8 cellular contexts compared by ENCODE assay signal in the genomic region with DNA sequence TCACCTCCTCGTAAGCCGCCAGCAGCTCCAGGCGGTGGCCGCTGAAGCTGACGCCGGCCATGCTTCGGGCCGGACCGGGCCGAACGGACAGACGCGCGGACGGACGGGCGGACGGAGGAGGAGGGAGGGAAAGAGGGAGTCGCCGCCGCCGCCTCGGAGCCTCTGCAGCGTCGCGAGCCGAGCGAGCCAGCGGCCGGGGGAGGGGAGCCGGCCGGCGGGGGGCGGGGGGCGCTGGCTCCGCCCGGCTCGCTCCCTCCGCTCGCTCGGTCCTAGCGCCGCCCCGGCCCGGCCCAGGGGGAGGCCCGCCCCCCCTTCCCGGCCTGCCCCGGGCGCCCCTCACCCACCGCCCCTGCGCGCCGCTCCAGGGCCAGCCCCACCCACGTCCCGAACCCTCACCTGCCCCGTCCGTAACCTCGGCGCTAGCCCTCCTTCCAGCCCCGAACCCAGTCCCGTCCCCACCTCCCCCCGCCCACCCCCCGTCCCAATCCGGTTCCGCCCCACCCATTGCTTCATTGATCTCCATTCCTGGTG. TPM values are rescaled to one million over a fixed set of nuclear protein-coding genes. Genes with fewer than 3 reads are reported as not detected.
A peak's percentile ranks its signal among the peaks of the same experiment; 100 is the strongest.
DNase-seq lines count a peak whose midpoint lies in the region; ATAC-seq and TF ChIP-seq lines count a peak whose summit lies in the region.

A gene (minus strand): TSS at position 174 of the 531 bp plus-strand sequence. CDS start 113 bp downstream, at position 61.

- peaks cover 0 to 4% of the 10 kb centered on the region in 2 donors for H3K36me3 Mint-ChIP-seq in activated naive CD4-positive, alpha-beta T cell treated with anti-CD3 and anti-CD28 coated beads, Interleukin-2, amount 50 U/mL, for 72 hours

- H3K4me1 ChIP-seq in A673 (ENCODE audit: insufficient read depth, low read length, poor library complexity, severe bottlenecking), result peaks cover 27% of the 10 kb centered on the region
- peaks cover 9% of the 10 kb centered on the region for H3K4me1 ChIP-seq in cardiac muscle cell (ENCODE audit: low read depth)
- H3K4me1 ChIP-seq in ovary (ENCODE audit: insufficient read depth), result peaks cover 21% of the 10 kb centered on the region

- peaks cover 15% of the 10 kb centered on the region for H3K36me3 ChIP-seq in A673 (ENCODE audit: insufficient read depth, low read length, poor library complexity, severe bottlenecking)
- peaks cover 45% of the 10 kb centered on the region for H3K36me3 ChIP-seq in MG63
- H3K36me3 ChIP-seq in cardiac muscle cell, result peaks cover 3% of the 10 kb centered on the region
- H3K36me3 ChIP-seq in ovary, result no peaks in the 10 kb centered on the region

- H3K4me3 ChIP-seq in A673 (ENCODE audit: low read depth, low read length, poor library complexity, severe bottlenecking) (peak within 1 kb of the TSS; percentile 96), GM12865 (ENCODE audit: low read depth, low read length) (peak within 1 kb of the TSS; percentile 32), MG63 (peak within 1 kb of the TSS; percentile 81), cardiac muscle cell (peak within 1 kb of the TSS; percentile 100), ovary (peak within 1 kb of the TSS; percentile 80)

- 1 to 5% (median 1%) methylated on average over 8 to 64 of the region's 65 CpGs for WGBS in ovary, 3 donors

- no peaks in the 10 kb centered on the region for H3K9me3 Mint-ChIP-seq in activated naive CD4-positive, alpha-beta T cell treated with anti-CD3 and anti-CD28 coated beads, Interleukin-2, amount 50 U/mL, for 72 hours

- H3K9me3 ChIP-seq in A673 (ENCODE audit: low read depth, low read length, poor library complexity, severe bottlenecking) (no peaks in the 10 kb centered on the region), MG63 (no peaks in the 10 kb centered on the region), cardiac muscle cell (ENCODE audit: low read depth) (no peaks in the 10 kb centered on the region), ovary (no peaks in the 10 kb centered on the region)

- no TSS peak for BruUV-seq in A673 (replicated peaks; lab: Mats Ljungman, UMichigan)

- TF ChIP-seq POLR2A in ovary (IDR thresholded peaks at IDR 0.05), result no peak

- H3K27me3 ChIP-seq in A673 (replicated peaks; ENCODE audit: insufficient read depth, low read depth, low read length, poor library complexity), result no peaks in the 10 kb centered on the region
- H3K27me3 ChIP-seq in MG63, result no peaks in the 10 kb centered on the region
- H3K27me3 ChIP-seq in cardiac muscle cell, result no peaks in the 10 kb centered on the region
- H3K27me3 ChIP-seq in ovary, result no peaks in the 10 kb centered on the region

- CTCF ChIA-PET in A673 (lab: Charles Lee), result no interaction called here

- TF ChIP-seq CTCF in A673 (conservative IDR thresholded peaks at IDR 0.05; ENCODE audit: low read depth, low read length) (no peak), GM12865 (IDR thresholded peaks at IDR 0.05; ENCODE audit: insufficient read depth, low read depth, low read length, missing control alignments) (no peak), cardiac muscle cell (IDR thresholded peaks at IDR 0.05; ENCODE audit: low read depth, low read length) (no peak), ovary (IDR thresholded peaks at IDR 0.05) (no peak)

- peak within 1 kb of the TSS in 1 of 2 donors; percentile 62 for H3K27ac Mint-ChIP-seq in activated naive CD4-positive, alpha-beta T cell treated with anti-CD3 and anti-CD28 coated beads, Interleukin-2, amount 50 U/mL, for 72 hours

- peak within 1 kb of the TSS; percentile 86 for H3K27ac ChIP-seq in A673 (ENCODE audit: low read depth, low read length, poor library complexity, severe bottlenecking)
- peak within 1 kb of the TSS; percentile 98 for H3K27ac ChIP-seq in cardiac muscle cell
- peak within 1 kb of the TSS; percentile 61 to 69 for H3K27ac ChIP-seq in ovary

- ATAC-seq in activated naive CD4-positive, alpha-beta T cell treated with anti-CD3 and anti-CD28 coated beads, Interleukin-2, amount 50 U/mL, for 72 hours, result peak; percentile 11 to 57
- ATAC-seq in HG03469 (IDR thresholded peaks at IDR 0.05; ENCODE audit: unreplicated experiment), result no peak

- POLR2A ChIA-PET in A673 (lab: Charles Lee; ENCODE audit: low non-redundant PET), result interaction anchor here (0.5 to 0.6 kb wide), 2 partner anchors 17 to 117 kb away, joined by 6 to 10 read pairs; no protein-coding TSS in a partner anchor

- DNase-seq in A673 (ENCODE audit: low spot score) (peak; percentile 72), GM12865 (ENCODE audit: low read depth) (no peak), MG63 (peak; percentile 72), cardiac muscle cell (ENCODE audit: low read depth in 1 of 2, low spot score in 1 of 2) (peak; percentile 72 to 86), ovary (peak; percentile 53 to 76 (median 68)), middle frontal gyrus (ENCODE audit: extremely low spot score, low spot score) (no peak)
- no peak for DNase-seq in activated naive CD4-positive, alpha-beta T cell treated with anti-CD3 and anti-CD28 coated beads, Interleukin-2, amount 50 U/mL, for 72 hours (ENCODE audit: low spot score in 2 of 2)

- no peak for TF ChIP-seq EP300 in ovary (IDR thresholded peaks at IDR 0.05)

- intact Hi-C loops in A673 (cut with micrococcal nuclease; ENCODE audit: unreplicated experiment), result no loop called here
- intact Hi-C loops in ovary (cut with DNase I), result no loop called here

RNA-seq across cellular contexts. Expression of the gene that starts here (rescaled TPM):
- total RNA-seq in A673 (2021) (271 and 286 TPM in 2 replicates), cardiac muscle cell (258 and 295 TPM in 2 replicates), ovary (10 to 100 TPM; 35.1 to 91.6 (median 57.0) TPM)
- 245 and 334 TPM in 2 replicates for total RNA-seq in MG63 (2014; rRNA removed; shearing (Covaris generic); ENCODE audit: low replicate concordance)
- total RNA-seq in activated naive CD4-positive, alpha-beta T cell treated with anti-CD3 and anti-CD28 coated beads, Interleukin-2, amount 50 U/mL, for 72 hours, result 10 to 100 TPM in 1 of 2 donors, 1 to 10 TPM in 1; 5.5 to 20.2 TPM
- polyA plus RNA-seq in cardiac muscle cell (147 and 185 TPM in 2 replicates), ovary (10 to 100 TPM; 18.4 to 55.4 TPM)

Comparison
In these comparisons a context has a peak if more than half of its experiments do, and no peak if none do; other contexts are left out.
1. DNase-seq: peak in A673 (single experiment), MG63 (single experiment), cardiac muscle cell (2 of 2) and ovary (5 of 5); none in GM12865 (single experiment), activated naive CD4-positive, alpha-beta T cell treated with anti-CD3 and anti-CD28 coated beads, Interleukin-2, amount 50 U/mL, for 72 hours (0 of 2) and middle frontal gyrus (single experiment).
2. H3K4me3 ChIP-seq: peak in every context shown above with its lines; median percentile 100 in cardiac muscle cell; 96 in A673; 81 in MG63; 80 in ovary; 32 in GM12865.
3. Peak in every context shown above with its lines, with median percentiles within 50 percentile points of each other: H3K27ac ChIP-seq.